13 cellular contexts compared by ENCODE assay signal in genomic region chr9:113992276-113992951, GRCh38.
DNase-seq lines count a peak whose midpoint lies in the region; ATAC-seq, FAIRE-seq and TF ChIP-seq lines count a peak whose summit lies in the region.
"Had no signal": no experiment of that assay in that cellular context is flagged by ENCODE, and none has a peak within 500 bp of the region (broad histone marks: within the 10 kb centered on the region; RNA-seq: fewer than 3 reads in every experiment).

No MANE protein-coding gene starts in this region.

- peaks cover 33% of the 10 kb centered on the region for H3K36me3 Mint-ChIP-seq in endothelial cell (ENCODE audit: low read depth, unreplicated experiment)

- H3K4me1 Mint-ChIP-seq in endothelial cell (ENCODE audit: unreplicated experiment): no peaks in the 10 kb centered on the region

- H3K27ac Mint-ChIP-seq in endothelial cell (ENCODE audit: unreplicated experiment): no peak overlapping the region
- H3K27ac Mint-ChIP-seq: activated CD4-positive, alpha-beta T cell treated with anti-CD3 and anti-CD28 coated beads for 36 hours had no signal

- peaks cover 3% of the 10 kb centered on the region for H3K27me3 Mint-ChIP-seq in endothelial cell (ENCODE audit: unreplicated experiment)
- H3K27me3 Mint-ChIP-seq: activated CD4-positive, alpha-beta T cell treated with anti-CD3 and anti-CD28 coated beads for 36 hours had no signal

- intact Hi-C loops in Right ventricle myocardium superior (cut with DNase I): no loop called here

- no peak overlapping the region for H3K4me3 Mint-ChIP-seq in endothelial cell (ENCODE audit: unreplicated experiment)
- H3K4me3 Mint-ChIP-seq: activated CD4-positive, alpha-beta T cell treated with anti-CD3 and anti-CD28 coated beads for 36 hours had no signal

- no peak for FAIRE-seq in GM12891 (lab: Jason Lieb, UNC)

- no peak for TF ChIP-seq CTCF in endothelial cell (IDR thresholded peaks at IDR 0.05; ENCODE audit: unreplicated experiment)

- DNase-seq in C1 segment of cervical spinal cord (lab: John Stamatoyannopoulos, UW) (peak in 12 of 14 donors; percentile 65 to 90 (median 83)), NCI-H2196 treated with DMSO at 0.1 percent for 48 hours (lab: John Stamatoyannopoulos, UW; ENCODE audit: unreplicated experiment) (peak; percentile 53), Right ventricle myocardium superior (peak; percentile 85), nucleus accumbens (lab: John Stamatoyannopoulos, UW) (peak in 55 of 56 donors; percentile 24 to 96 (median 87)), T-helper 9 cell (no peak), GM12891 (ENCODE audit: insufficient read length, low spot score) (no peak), endothelial cell (ENCODE audit: low spot score) (no peak)
- DNase-seq: activated CD4-positive, alpha-beta T cell treated with anti-CD3 and anti-CD28 coated beads for 36 hours; amniotic stem cell; BE2C; kidney glomerular epithelial cell had no signal

- H3K9me3 Mint-ChIP-seq in endothelial cell (ENCODE audit: unreplicated experiment): no peaks in the 10 kb centered on the region

- no peak for TF ChIP-seq POLR2A in GM12891 (IDR thresholded peaks at IDR 0.05; ENCODE audit: low read depth, low read length)

- ATAC-seq in Right ventricle myocardium superior (ENCODE audit: poor library complexity): peak; percentile 80
- no peak for ATAC-seq in HG03378 (IDR thresholded peaks at IDR 0.05; ENCODE audit: unreplicated experiment)
- ATAC-seq: activated CD4-positive, alpha-beta T cell treated with anti-CD3 and anti-CD28 coated beads for 36 hours; esophagus mucosa had no signal

TF ChIP-seq in GM12891, 5 proteins besides CTCF, POLR2A, EP300 and RAD21:
- no peak for TF ChIP-seq SPI1 (IDR thresholded peaks at IDR 0.05; ENCODE audit: low read depth, low read length)
- no peak for TF ChIP-seq PAX5 (IDR thresholded peaks at IDR 0.05; ENCODE audit: insufficient read depth, low read length, severe bottlenecking)
- TF ChIP-seq POLR2AphosphoS5 (IDR thresholded peaks at IDR 0.05; ENCODE audit: low read depth, low read length): no peak
- TF ChIP-seq POU2F2 (IDR thresholded peaks at IDR 0.05; ENCODE audit: low read depth, low read length): no peak
- no peak for TF ChIP-seq TAF1 (IDR thresholded peaks at IDR 0.05; ENCODE audit: low read depth, low read length)

Comparison
In these comparisons a context has a peak if more than half of its experiments do, and no peak if none do; other contexts are left out.
1. DNase-seq: peak in C1 segment of cervical spinal cord (12 of 14), NCI-H2196 treated with DMSO at 0.1 percent for 48 hours (single experiment), Right ventricle myocardium superior (single experiment) and nucleus accumbens (55 of 56); none in T-helper 9 cell (single experiment), GM12891 (single experiment) and endothelial cell (single experiment).